1 cellular context compared by ENCODE assay signal in genomic region chr7:158818325-158819213, GRCh38.
A peak's percentile ranks its signal among the peaks of the same experiment; 100 is the strongest.
TF ChIP-seq lines count a peak whose summit lies in the region.

No MANE protein-coding gene starts in this region.

TF ChIP-seq in HCT116, 20 proteins besides CTCF, POLR2A, EP300 and RAD21 (continued from another document):
- TF ChIP-seq MAX (IDR thresholded peaks at IDR 0.05), result peak; percentile 94
- TF ChIP-seq ATF3 (IDR thresholded peaks at IDR 0.05), result no peak
- TF ChIP-seq POLR2AphosphoS5 (IDR thresholded peaks at IDR 0.05; ENCODE audit: low read depth, low read length), result peak; percentile 60
- TF ChIP-seq ZNF274 (IDR thresholded peaks at IDR 0.05; ENCODE audit: low read depth, low read length), result no peak
- TF ChIP-seq SRF (IDR thresholded peaks at IDR 0.05; ENCODE audit: low read depth), result 0 out of 2 replicates have a peak, but pooled peaks have one; percentile 66
- peak; percentile 91 for TF ChIP-seq JUND (IDR thresholded peaks at IDR 0.05)
- TF ChIP-seq ELF1 (IDR thresholded peaks at IDR 0.05; ENCODE audit: borderline replicate concordance, low read depth), result no peak
- TF ChIP-seq ZBTB33 (IDR thresholded peaks at IDR 0.05; ENCODE audit: extremely low read depth, insufficient replicate concordance, low read length), result peak; percentile 52
